8 cellular contexts compared by ENCODE assay signal in genomic region chr7:75905785-75906604, GRCh38. TPM values are rescaled to one million over a fixed set of nuclear protein-coding genes. Genes with fewer than 3 reads are reported as not detected.
A peak's percentile ranks its signal among the peaks of the same experiment; 100 is the strongest.
DNase-seq lines count a peak whose midpoint lies in the region; ATAC-seq and TF ChIP-seq lines count a peak whose summit lies in the region.

No MANE protein-coding gene starts in this region.

- no peaks in the 10 kb centered on the region for H3K27me3 Mint-ChIP-seq in T-helper 2 cell treated with Interferon-gamma antibody and Interleukin-4, amounts not matched to agents 5 μg/mL and 100 μg/mL, for 36 hours (ENCODE audit: low read depth)
- no peaks in the 10 kb centered on the region for H3K27me3 Mint-ChIP-seq in activated naive CD4-positive, alpha-beta T cell treated with anti-CD3 and anti-CD28 coated beads for 36 hours (ENCODE audit: low read depth)

- CTCF ChIA-PET in activated naive CD4-positive, alpha-beta T cell treated with anti-CD3 and anti-CD28 coated beads for 36 hours (lab: Charles Lee), result no interaction called here

- intact Hi-C loops in adrenal gland (cut with DNase I), result no loop called here
- intact Hi-C loops in sciatic nerve (cut with DNase I), result no loop called here
- intact Hi-C loops in activated naive CD4-positive, alpha-beta T cell treated with anti-CD3 and anti-CD28 coated beads for 36 hours (cut with micrococcal nuclease), result no loop called here

- WGBS in adrenal gland, 4 donors, result 19 to 36% (median 24%) methylated on average over 10 to 17 of the region's 17 CpGs

- H3K27ac ChIP-seq in adrenal gland, result peak overlapping the region; percentile 4 to 88 (median 78)

- H3K9me3 ChIP-seq in BE2C (no peaks in the 10 kb centered on the region), adrenal gland (replicated peaks in 1 of 3) (no peaks in the 10 kb centered on the region)

- TF ChIP-seq CTCF in BE2C (IDR thresholded peaks at IDR 0.05; ENCODE audit: low read depth, low read length) (no peak), adrenal gland (IDR thresholded peaks at IDR 0.05) (peak in 1 of 6 experiments; percentile 17)

- H3K27me3 ChIP-seq in BE2C (no peaks in the 10 kb centered on the region), adrenal gland (no peaks in the 10 kb centered on the region)

- H3K4me3 Mint-ChIP-seq in T-helper 2 cell treated with Interferon-gamma antibody and Interleukin-4, amounts not matched to agents 5 μg/mL and 100 μg/mL, for 36 hours, result no peak overlapping the region
- H3K4me3 Mint-ChIP-seq in activated naive CD4-positive, alpha-beta T cell treated with anti-CD3 and anti-CD28 coated beads for 36 hours, result no peak overlapping the region

- TF ChIP-seq POLR2A in adrenal gland (IDR thresholded peaks at IDR 0.05), result peak in 1 of 2 donors; percentile 50

- peak; percentile 96 for ATAC-seq in sciatic nerve

- H3K4me1 Mint-ChIP-seq in T-helper 2 cell treated with Interferon-gamma antibody and Interleukin-4, amounts not matched to agents 5 μg/mL and 100 μg/mL, for 36 hours (ENCODE audit: low read depth), result no peaks in the 10 kb centered on the region
- no peaks in the 10 kb centered on the region for H3K4me1 Mint-ChIP-seq in activated naive CD4-positive, alpha-beta T cell treated with anti-CD3 and anti-CD28 coated beads for 36 hours (ENCODE audit: low read depth)

- DNase-seq in BE2C (peak; percentile 30), NCI-H1092 (lab: John Stamatoyannopoulos, UW) (peak; percentile 72), adrenal gland (peak; percentile 69 to 95 (median 92)), hepatic stellate cell (ENCODE audit: low spot score) (peak; percentile 53), sciatic nerve (ENCODE audit: low spot score) (peak; percentile 87)
- DNase-seq in central memory CD4-positive, alpha-beta T cell, result no peak
- no peak for DNase-seq in T-helper 2 cell treated with Interferon-gamma antibody and Interleukin-4, amounts not matched to agents 5 μg/mL and 100 μg/mL, for 36 hours (ENCODE audit: low spot score)
- no peak for DNase-seq in activated naive CD4-positive, alpha-beta T cell treated with anti-CD3 and anti-CD28 coated beads for 36 hours

- no peak overlapping the region for H3K4me3 ChIP-seq in BE2C (ENCODE audit: low read depth, low read length)
- H3K4me3 ChIP-seq in adrenal gland, result no peak overlapping the region

- H3K27ac Mint-ChIP-seq in T-helper 2 cell treated with Interferon-gamma antibody and Interleukin-4, amounts not matched to agents 5 μg/mL and 100 μg/mL, for 36 hours, result no peak overlapping the region
- H3K27ac Mint-ChIP-seq in activated naive CD4-positive, alpha-beta T cell treated with anti-CD3 and anti-CD28 coated beads for 36 hours, result no peak overlapping the region

- H3K36me3 ChIP-seq in BE2C (no peaks in the 10 kb centered on the region), adrenal gland (replicated peaks in 1 of 2) (no peaks in the 10 kb centered on the region)

- H3K36me3 Mint-ChIP-seq in T-helper 2 cell treated with Interferon-gamma antibody and Interleukin-4, amounts not matched to agents 5 μg/mL and 100 μg/mL, for 36 hours (ENCODE audit: low read depth), result no peaks in the 10 kb centered on the region
- H3K36me3 Mint-ChIP-seq in activated naive CD4-positive, alpha-beta T cell treated with anti-CD3 and anti-CD28 coated beads for 36 hours (ENCODE audit: low read depth), result no peaks in the 10 kb centered on the region

- H3K4me1 ChIP-seq in BE2C (no peaks in the 10 kb centered on the region), adrenal gland (replicated peaks in 1 of 2) (peaks cover 9 to 21% of the 10 kb centered on the region in 2 donors)

- H3K9me3 Mint-ChIP-seq in T-helper 2 cell treated with Interferon-gamma antibody and Interleukin-4, amounts not matched to agents 5 μg/mL and 100 μg/mL, for 36 hours, result no peaks in the 10 kb centered on the region
- H3K9me3 Mint-ChIP-seq in activated naive CD4-positive, alpha-beta T cell treated with anti-CD3 and anti-CD28 coated beads for 36 hours, result no peaks in the 10 kb centered on the region

RNA-seq across cellular contexts. Expression of gene POR, which starts 9.0 kb away (rescaled TPM):
- polyA plus RNA-seq in BE2C (2012; ENCODE audit: insufficient read depth, insufficient read length, low read depth), result 85.5 TPM
- total RNA-seq in adrenal gland, result 1,000 to 10,000 TPM in 1 of 8 donors, 100 to 1,000 TPM in 7; 268 to 1,301 (median 582) TPM
- 100 to 1,000 TPM; 442 to 981 (median 731) TPM for polyA plus RNA-seq in adrenal gland
- total RNA-seq in sciatic nerve, result 89.2 TPM
- 10 to 100 TPM; 22.9 to 26.0 TPM for total RNA-seq in activated naive CD4-positive, alpha-beta T cell treated with anti-CD3 and anti-CD28 coated beads for 36 hours

RNA-seq across cellular contexts. Expression of gene RHBDD2, which starts 27.2 kb away (rescaled TPM):
- 162 TPM for polyA plus RNA-seq in BE2C (2012; ENCODE audit: insufficient read depth, insufficient read length, low read depth)
- total RNA-seq in adrenal gland (100 to 1,000 TPM; 123 to 575 (median 247) TPM), sciatic nerve (72.8 TPM)
- polyA plus RNA-seq in adrenal gland, result 100 to 1,000 TPM; 187 to 225 (median 224) TPM
- 10 to 100 TPM; 21.5 to 24.0 TPM for total RNA-seq in activated naive CD4-positive, alpha-beta T cell treated with anti-CD3 and anti-CD28 coated beads for 36 hours

Comparison
In these comparisons a context has a peak if more than half of its experiments do, and no peak if none do; other contexts are left out.
1. DNase-seq: peak in BE2C (single experiment), NCI-H1092 (single experiment), adrenal gland (7 of 7), hepatic stellate cell (single experiment) and sciatic nerve (single experiment); none in central memory CD4-positive, alpha-beta T cell (single experiment), T-helper 2 cell treated with Interferon-gamma antibody and Interleukin-4, amounts not matched to agents 5 μg/mL and 100 μg/mL, for 36 hours (single experiment) and activated naive CD4-positive, alpha-beta T cell treated with anti-CD3 and anti-CD28 coated beads for 36 hours (single experiment).